Comparison of ENCODE assay signal across 27 cellular contexts in the genomic region with DNA sequence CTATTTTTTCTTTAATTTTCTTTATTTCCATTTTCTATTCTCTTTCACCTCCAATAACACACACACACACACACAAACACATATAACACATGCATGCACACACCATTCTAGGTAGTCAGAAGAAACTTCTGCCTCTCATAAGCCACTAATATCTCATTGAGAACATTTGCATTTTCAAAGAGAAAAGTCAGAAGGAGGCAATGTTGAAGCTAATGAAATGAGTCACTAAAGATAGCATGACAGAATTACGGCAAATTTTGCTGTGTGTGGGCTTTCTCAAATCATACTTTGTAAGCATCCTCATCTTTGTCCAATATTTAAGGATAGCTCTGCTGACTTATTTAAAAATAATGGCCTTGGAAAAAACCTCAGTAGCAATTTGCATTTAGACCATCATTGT.
DNase-seq lines count a peak whose midpoint lies in the region; ATAC-seq and TF ChIP-seq lines count a peak whose summit lies in the region.
"Had no signal": no experiment of that assay in that cellular context is flagged by ENCODE, and none has a peak within 500 bp of the region (broad histone marks: within the 10 kb centered on the region; RNA-seq: fewer than 3 reads in every experiment).

No MANE protein-coding gene starts in this region.

- in situ Hi-C loops in gastrocnemius medialis (cut with MboI; ENCODE audit: low sequenced_read_pairs in 4 of 4) = no loop called here

- TF ChIP-seq CTCF in GM12865 (IDR thresholded peaks at IDR 0.05; ENCODE audit: insufficient read depth, low read depth, low read length, missing control alignments) (no peak), gastrocnemius medialis (IDR thresholded peaks at IDR 0.05 in 4 of 5, conservative IDR thresholded peaks at IDR 0.05 in 1 of 5) (no peak), left lung (IDR thresholded peaks at IDR 0.05) (no peak)

- H3K9me3 ChIP-seq in gastrocnemius medialis = no peaks in the 10 kb centered on the region
- H3K9me3 ChIP-seq in left lung = no peaks in the 10 kb centered on the region
- H3K9me3 ChIP-seq: BE2C, left ventricle myocardium inferior, mucosa of descending colon, neutrophil had no signal

- no peaks in the 10 kb centered on the region for H3K36me3 ChIP-seq in gastrocnemius medialis
- no peaks in the 10 kb centered on the region for H3K36me3 ChIP-seq in left lung
- H3K36me3 ChIP-seq: BE2C, left ventricle myocardium inferior, neutrophil, right atrium auricular region, WERI-Rb-1 had no signal

- no peak overlapping the region for H3K27ac ChIP-seq in gastrocnemius medialis
- no peak overlapping the region for H3K27ac ChIP-seq in left lung
- H3K27ac ChIP-seq: left ventricle myocardium inferior, neutrophil, right atrium auricular region, WERI-Rb-1 had no signal

- DNase-seq in GM12865 (ENCODE audit: low read depth) (peak; percentile 2), gastrocnemius medialis (no peak), globus pallidus (ENCODE audit: low spot score) (no peak), left lung (no peak)
- no peak for DNase-seq in activated CD4-positive, alpha-beta T cell treated with anti-CD3 and anti-CD28 coated beads, Interleukin-2, amount 50 U/mL, for 1 hour
- DNase-seq: 8988T; activated CD4-positive, alpha-beta T cell treated with anti-CD3 and anti-CD28 coated beads, Interleukin-2, amount 50 U/mL, for 48 hours; activated naive CD4-positive, alpha-beta T cell treated with Interleukin-2 at 50 U/mL for 16 hours; BE2C; Calu3; H7; Kasumi-1; left ventricle myocardium inferior; mucosa of descending colon; NCI-H1092; NCI-H2081; NCI-H510A treated with DMSO at 0.1 percent for 48 hours; SHP77; stimulated activated CD4-positive, alpha-beta T cell treated with anti-CD3 and anti-CD28 coated beads, Interleukin-15, amount 100 ng/mL, for 24 hours; T-helper 1 cell; WERI-Rb-1 had no signal

- H3K4me1 ChIP-seq in gastrocnemius medialis = no peaks in the 10 kb centered on the region
- no peaks in the 10 kb centered on the region for H3K4me1 ChIP-seq in left lung
- H3K4me1 ChIP-seq: BE2C, left ventricle myocardium inferior, right atrium auricular region had no signal

- ATAC-seq in GM19035 (IDR thresholded peaks at IDR 0.05; ENCODE audit: unreplicated experiment) (peak; percentile 62), HG02678 (IDR thresholded peaks at IDR 0.05; ENCODE audit: unreplicated experiment) (peak; percentile 62), HG03354 (IDR thresholded peaks at IDR 0.05; ENCODE audit: poor library complexity, severe bottlenecking, unreplicated experiment) (peak; percentile 61), gastrocnemius medialis (no peak), left lung (no peak)
- ATAC-seq: mucosa of descending colon; stimulated activated memory B cell treated with anti-CD40 and anti-IgM and Interleukin-4, amounts not matched to agents 10 μg/mL and 1 μg/mL and 100 μg/mL, for 72 hours had no signal

- no peak for TF ChIP-seq POLR2A in gastrocnemius medialis (IDR thresholded peaks at IDR 0.05)

- H3K4me3 ChIP-seq in GM12865 (ENCODE audit: low read depth, low read length) = no peak overlapping the region
- H3K4me3 ChIP-seq in gastrocnemius medialis = no peak overlapping the region
- H3K4me3 ChIP-seq in left lung = no peak overlapping the region
- H3K4me3 ChIP-seq: left ventricle myocardium inferior, mucosa of descending colon, right atrium auricular region had no signal

- H3K27me3 ChIP-seq in gastrocnemius medialis (no peaks in the 10 kb centered on the region), left lung (no peaks in the 10 kb centered on the region)
- H3K27me3 ChIP-seq: BE2C, neutrophil, right atrium auricular region had no signal

- intact Hi-C loops in gastrocnemius medialis (cut with DNase I; ENCODE audit: low total_unique reads) = no loop called here
- intact Hi-C loops in left lung (cut with DNase I) = no loop called here

Comparison
In these comparisons a context has a peak if more than half of its experiments do, and no peak if none do; other contexts are left out.
1. ATAC-seq: peak in GM19035 (single experiment), HG02678 (single experiment) and HG03354 (single experiment); none in gastrocnemius medialis (0 of 2) and left lung (single experiment).